Comparison of ENCODE assay signal across 13 cellular contexts in the genomic region with DNA sequence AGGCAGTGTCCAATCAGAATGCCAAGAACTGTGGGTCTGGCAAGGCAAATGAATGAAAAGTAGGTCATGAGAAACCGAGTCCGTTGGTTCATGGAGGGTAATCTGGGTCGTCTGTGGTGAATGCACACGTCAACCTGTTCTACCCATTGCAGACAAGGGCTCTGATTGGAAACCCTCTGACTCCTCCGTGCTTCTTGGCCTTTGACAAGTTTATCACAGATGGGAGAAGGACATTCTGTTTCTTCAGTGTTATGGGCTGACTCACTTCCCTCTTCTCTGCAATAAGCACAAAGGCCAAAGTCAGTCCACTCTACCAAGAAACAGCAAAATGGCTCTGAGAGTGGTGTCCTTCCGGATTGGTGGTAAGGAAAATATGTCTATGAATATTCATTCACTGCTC.
A peak's percentile ranks its signal among the peaks of the same experiment; 100 is the strongest.
DNase-seq lines count a peak whose midpoint lies in the region; ATAC-seq and TF ChIP-seq lines count a peak whose summit lies in the region.
"Had no signal": no experiment of that assay in that cellular context is flagged by ENCODE, and none has a peak within 500 bp of the region (broad histone marks: within the 10 kb centered on the region; RNA-seq: fewer than 3 reads in every experiment).

No MANE protein-coding gene starts in this region.

- intact Hi-C loops in mucosa of descending colon (cut with DNase I, micrococcal nuclease) = no loop called here

- H3K4me3 ChIP-seq in AG10803 (ENCODE audit: low read length) (no peak overlapping the region), epithelial cell of proximal tubule (ENCODE audit: low read depth, low read length) (no peak overlapping the region), mucosa of descending colon (no peak overlapping the region)
- H3K4me3 ChIP-seq: BLaER1 treated with 17β-estradiol and CSF1 and Interleukin-3, amounts not matched to agents 10 nM and 100 nM; vagina had no signal

- ATAC-seq in mucosa of descending colon = peak; percentile 63
- ATAC-seq in GM21619 (IDR thresholded peaks at IDR 0.05; ENCODE audit: unreplicated experiment) = no peak

- DNase-seq in AG10803 (ENCODE audit: low read depth) (peak; percentile 56), NOMO-1 treated with DMSO at 0.1 percent for 48 hours (lab: John Stamatoyannopoulos, UW; ENCODE audit: unreplicated experiment) (peak; percentile 39), epithelial cell of proximal tubule (ENCODE audit: low read depth) (peak; percentile 90), mucosa of descending colon (no peak), GM19238 (ENCODE audit: insufficient read length, low spot score) (no peak), ACHN (no peak), iPS-NIHi11 (ENCODE audit: low spot score) (no peak)
- DNase-seq: activated CD8-positive, alpha-beta memory T cell treated with anti-CD3 and anti-CD28 coated beads, Interleukin-2, amount 50 U/mL, for 48 hours; hippocampal formation; NCI-H2227 treated with DMSO at 0.1 percent for 48 hours had no signal

- in situ Hi-C loops in ACHN (cut with HindIII; ENCODE audit: low pct_ligation_motif_present, low pct_unique_long_range_greater_than_20kb, low sequenced_read_pairs) = no loop called here

- H3K36me3 ChIP-seq in mucosa of descending colon (ENCODE audit: low read depth) = no peaks in the 10 kb centered on the region
- H3K36me3 ChIP-seq: BLaER1 treated with 17β-estradiol and CSF1 and Interleukin-3, amounts not matched to agents 10 nM and 100 nM; vagina had no signal

- TF ChIP-seq CTCF in AG10803 (conservative IDR thresholded peaks at IDR 0.05; ENCODE audit: low read length) = no peak
- no peak for TF ChIP-seq CTCF in epithelial cell of proximal tubule (conservative IDR thresholded peaks at IDR 0.05; ENCODE audit: low read depth, low read length)
- TF ChIP-seq CTCF in mucosa of descending colon (IDR thresholded peaks at IDR 0.05) = no peak

- peaks cover 47% of the 10 kb centered on the region for H3K4me1 ChIP-seq in mucosa of descending colon (ENCODE audit: low read depth)

- H3K9me3 ChIP-seq in mucosa of descending colon = no peaks in the 10 kb centered on the region
- H3K9me3 ChIP-seq: BLaER1 treated with 17β-estradiol and CSF1 and Interleukin-3, amounts not matched to agents 10 nM and 100 nM; vagina had no signal

Comparison
In these comparisons a context has a peak if more than half of its experiments do, and no peak if none do; other contexts are left out.
1. DNase-seq: peak in AG10803 (single experiment), NOMO-1 treated with DMSO at 0.1 percent for 48 hours (single experiment) and epithelial cell of proximal tubule (single experiment); none in mucosa of descending colon (0 of 3), GM19238 (single experiment), ACHN (single experiment) and iPS-NIHi11 (single experiment).